ENCODE assay signal across 8 cellular contexts in the genomic region with DNA sequence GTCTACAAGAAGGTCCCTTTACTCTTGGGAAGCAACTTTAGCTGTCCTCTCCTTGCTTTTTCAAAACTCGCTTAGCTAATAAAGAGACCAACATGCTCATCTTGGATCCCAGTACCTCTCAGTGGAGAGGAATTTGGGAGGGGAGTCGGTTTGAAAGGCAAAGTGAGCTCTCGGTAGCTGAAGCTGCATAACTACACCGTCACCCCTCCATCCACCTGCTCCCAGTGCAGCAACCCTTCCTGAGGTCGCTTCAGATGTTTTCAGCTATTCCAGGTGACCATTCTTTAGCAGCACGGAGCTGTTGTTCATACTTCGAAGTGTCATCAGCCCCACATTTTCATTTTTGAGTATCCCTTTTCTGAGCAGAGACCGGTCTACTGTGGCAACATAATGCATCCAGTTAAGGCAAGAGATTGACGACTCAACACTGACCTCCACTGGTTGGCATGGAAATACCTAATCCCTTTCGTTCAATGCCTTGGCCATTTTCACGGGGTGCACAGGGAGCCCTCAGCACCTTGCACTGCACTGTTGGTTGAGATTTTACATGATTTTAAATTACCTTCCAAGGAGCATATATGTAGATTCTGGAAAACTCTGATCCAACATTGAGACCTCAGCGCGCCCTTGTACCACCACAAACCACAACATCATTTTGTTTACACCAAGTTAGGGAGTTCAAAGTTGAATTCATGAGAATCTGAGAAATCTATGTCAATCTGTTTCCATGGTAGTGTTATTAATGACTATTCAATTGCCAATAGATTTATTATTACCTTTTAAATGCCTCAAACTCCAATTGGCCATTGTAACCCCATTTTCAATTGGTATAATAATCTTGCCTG. TPM values are rescaled to one million over a fixed set of nuclear protein-coding genes. Genes with fewer than 3 reads are reported as not detected.
DNase-seq lines count a peak whose midpoint lies in the region; ATAC-seq, FAIRE-seq and TF ChIP-seq lines count a peak whose summit lies in the region.

No MANE protein-coding gene starts in this region.

- no peak overlapping the region for H3K56ac ChIP-seq in H1 (replicated peaks; ENCODE audit: insufficient read length, low read depth, low read length)
- no peak overlapping the region for H3K56ac ChIP-seq in mesendoderm (ENCODE audit: low read length)

- no peak overlapping the region for H3K18ac ChIP-seq in H1 (ENCODE audit: extremely low read depth, low read length)
- no peak overlapping the region for H3K18ac ChIP-seq in mesendoderm (ENCODE audit: low read length)

- H3K27me3 ChIP-seq in CD4-positive, CD25-positive, alpha-beta regulatory T cell (ENCODE audit: control insufficient read depth, insufficient read depth, low read length): no peaks in the 10 kb centered on the region
- H3K27me3 ChIP-seq in H1 (replicated peaks in 1 of 4; ENCODE audit: control insufficient read depth in 3 of 4, extremely low read depth in 1 of 4, insufficient read depth in 3 of 4, low read length in 3 of 4) (no peaks in the 10 kb centered on the region), mesendoderm (ENCODE audit: insufficient read depth, low read length, poor library complexity) (no peaks in the 10 kb centered on the region)

- peak overlapping the region in 3 of 4 donors; percentile 23 to 70 (median 55) for H3K4me3 Mint-ChIP-seq in CD4-positive, CD25-positive, alpha-beta regulatory T cell
- H3K4me3 Mint-ChIP-seq in activated CD8-positive, alpha-beta T cell treated with anti-CD3 and anti-CD28 coated beads, Interleukin-2, amount 10 ng/mL, durations not matched to agents 7 days and 5 days: no peak overlapping the region

- TF ChIP-seq EP300 in H1 (IDR thresholded peaks at IDR 0.05; ENCODE audit: borderline replicate concordance in 1 of 2, low read depth in 2 of 2, low read length in 2 of 2): no peak

- no peaks in the 10 kb centered on the region for H3K27me3 Mint-ChIP-seq in CD4-positive, CD25-positive, alpha-beta regulatory T cell
- H3K27me3 Mint-ChIP-seq in activated CD8-positive, alpha-beta T cell treated with anti-CD3 and anti-CD28 coated beads, Interleukin-2, amount 10 ng/mL, durations not matched to agents 7 days and 5 days (ENCODE audit: low read depth): no peaks in the 10 kb centered on the region

- peaks cover 3% of the 10 kb centered on the region for H3K36me3 Mint-ChIP-seq in CD4-positive, CD25-positive, alpha-beta regulatory T cell
- peaks cover 5% of the 10 kb centered on the region for H3K36me3 Mint-ChIP-seq in activated CD8-positive, alpha-beta T cell treated with anti-CD3 and anti-CD28 coated beads, Interleukin-2, amount 10 ng/mL, durations not matched to agents 7 days and 5 days (ENCODE audit: low read depth)

- peak overlapping the region; percentile 14 for H3K4me3 ChIP-seq in CD4-positive, CD25-positive, alpha-beta regulatory T cell (ENCODE audit: low read depth, low read length)
- H3K4me3 ChIP-seq in H1 (ENCODE audit: extremely low read depth in 1 of 4, insufficient read depth in 2 of 4, low read depth in 3 of 4, low read length in 4 of 4) (peak overlapping the region in 2 of 4 experiments; percentile 2 to 41; a peak in 4 of 8 replicates), mesendoderm (ENCODE audit: low read length) (no peak overlapping the region)

- peak; percentile 100 for FAIRE-seq in H1 (lab: Jason Lieb, UNC)

- no peak overlapping the region for H3K23ac ChIP-seq in H1 (ENCODE audit: insufficient read length)
- no peak overlapping the region for H3K23ac ChIP-seq in mesendoderm (ENCODE audit: low read length)

- peak; percentile 90 to 91 for ATAC-seq in CD4-positive, CD25-positive, alpha-beta regulatory T cell (ENCODE audit: low read depth in 2 of 2)
- ATAC-seq in GM19395 (IDR thresholded peaks at IDR 0.05; ENCODE audit: unreplicated experiment): peak; percentile 86
- ATAC-seq in HG03558 (IDR thresholded peaks at IDR 0.05; ENCODE audit: extremely low read depth, unreplicated experiment): peak; percentile 56
- peak; percentile 97 for ATAC-seq in activated CD8-positive, alpha-beta T cell treated with anti-CD3 and anti-CD28 coated beads, Interleukin-2, amount 10 ng/mL, durations not matched to agents 7 days and 5 days

- no peaks in the 10 kb centered on the region for H3K36me3 ChIP-seq in CD4-positive, CD25-positive, alpha-beta regulatory T cell (ENCODE audit: control insufficient read depth, insufficient read depth, low read length)
- H3K36me3 ChIP-seq in H1 (ENCODE audit: control insufficient read depth in 2 of 4, insufficient read depth in 4 of 4, low read length in 3 of 4) (no peaks in the 10 kb centered on the region), mesendoderm (ENCODE audit: control insufficient read depth, insufficient read depth, low read length) (no peaks in the 10 kb centered on the region)

- H2AK5ac ChIP-seq in H1 (ENCODE audit: low read depth, low read length) (no peak overlapping the region), mesendoderm (ENCODE audit: low read length) (no peak overlapping the region)

- H3K27ac Mint-ChIP-seq in CD4-positive, CD25-positive, alpha-beta regulatory T cell: peak overlapping the region in 1 of 3 donors; percentile 24
- peak overlapping the region; percentile 28 for H3K27ac Mint-ChIP-seq in activated CD8-positive, alpha-beta T cell treated with anti-CD3 and anti-CD28 coated beads, Interleukin-2, amount 10 ng/mL, durations not matched to agents 7 days and 5 days

- H2BK15ac ChIP-seq in H1 (ENCODE audit: low read length) (no peak overlapping the region), mesendoderm (replicated peaks; ENCODE audit: low read depth) (no peak overlapping the region)

- H3K4ac ChIP-seq in H1 (replicated peaks; ENCODE audit: insufficient read length, low read depth, low read length) (no peak overlapping the region), mesendoderm (ENCODE audit: low read depth, low read length) (no peak overlapping the region)

- H3K4me1 Mint-ChIP-seq in CD4-positive, CD25-positive, alpha-beta regulatory T cell: peaks cover 0 to 26% (median 14%) of the 10 kb centered on the region in 4 donors
- H3K4me1 Mint-ChIP-seq in activated CD8-positive, alpha-beta T cell treated with anti-CD3 and anti-CD28 coated beads, Interleukin-2, amount 10 ng/mL, durations not matched to agents 7 days and 5 days (ENCODE audit: low read depth): peaks cover 26% of the 10 kb centered on the region

- peak; percentile 95 to 96 for TF ChIP-seq RAD21 in H1 (IDR thresholded peaks at IDR 0.05 in 1 of 2, conservative IDR thresholded peaks at IDR 0.05 in 1 of 2; ENCODE audit: low read depth in 2 of 2, low read length in 2 of 2)

- H2BK20ac ChIP-seq in H1 (ENCODE audit: low read length): no peak overlapping the region

- H3K9me3 Mint-ChIP-seq in CD4-positive, CD25-positive, alpha-beta regulatory T cell: peaks cover 0 to 8% (median 1%) of the 10 kb centered on the region in 7 donors
- peaks cover 12% of the 10 kb centered on the region for H3K9me3 Mint-ChIP-seq in activated CD8-positive, alpha-beta T cell treated with anti-CD3 and anti-CD28 coated beads, Interleukin-2, amount 10 ng/mL, durations not matched to agents 7 days and 5 days (ENCODE audit: insufficient read depth)

- peaks cover 0 to 1% of the 10 kb centered on the region in 2 experiments for H4K20me1 ChIP-seq in H1 (replicated peaks in 1 of 2; ENCODE audit: control insufficient read depth in 1 of 2, insufficient read depth in 2 of 2, low read length in 2 of 2)

- no peak overlapping the region for H3K9ac ChIP-seq in H1 (replicated peaks in 1 of 4; ENCODE audit: extremely low read depth in 1 of 4, low read depth in 3 of 4, low read length in 3 of 4)
- H3K9ac ChIP-seq in mesendoderm (ENCODE audit: low read length): no peak overlapping the region

- H2BK12ac ChIP-seq in H1 (ENCODE audit: low read depth, low read length): no peak overlapping the region

- H3K9me3 ChIP-seq in CD4-positive, CD25-positive, alpha-beta regulatory T cell (ENCODE audit: control insufficient read depth in 2 of 2, low read length in 2 of 2): peaks cover 0 to 10% of the 10 kb centered on the region in 2 experiments
- H3K9me3 ChIP-seq in H1 (ENCODE audit: insufficient read depth in 2 of 2, low read depth in 1 of 2, low read length in 1 of 2): no peaks in the 10 kb centered on the region

- TF ChIP-seq POLR2A in H1 (IDR thresholded peaks at IDR 0.05; ENCODE audit: control extremely low read depth in 1 of 2, low read depth in 2 of 2, low read length in 2 of 2): no peak

- H3K27ac ChIP-seq in CD4-positive, CD25-positive, alpha-beta regulatory T cell (ENCODE audit: insufficient read depth, low read length, poor library complexity, severe bottlenecking): no peak overlapping the region
- H3K27ac ChIP-seq in H1 (ENCODE audit: low read depth, low read length): no peak overlapping the region
- H3K27ac ChIP-seq in mesendoderm (ENCODE audit: low read depth, low read length): no peak overlapping the region

- POLR2A ChIA-PET in activated CD8-positive, alpha-beta T cell treated with anti-CD3 and anti-CD28 coated beads, Interleukin-2, amount 10 ng/mL, durations not matched to agents 7 days and 5 days (lab: Charles Lee): interaction anchor here (0.5 to 1.7 kb wide), 5 partner anchors 110 to 804 kb away, joined by 3 to 6 read pairs (median 4); no protein-coding TSS in a partner anchor
- POLR2A ChIA-PET in H1 (lab: Charles Lee; ENCODE audit: partially characterized antibody): interaction anchor here (1.0 kb wide), 1 partner anchor 804 kb away, joined by 4 read pairs; no protein-coding TSS in a partner anchor

- DNase-seq in CD4-positive, CD25-positive, alpha-beta regulatory T cell: peak; percentile 37 to 86 (median 73)
- peak; percentile 69 for DNase-seq in NCI-H526 treated with DMSO at 0.1 percent for 48 hours (lab: John Stamatoyannopoulos, UW)
- DNase-seq in activated CD8-positive, alpha-beta T cell treated with anti-CD3 and anti-CD28 coated beads, Interleukin-2, amount 10 ng/mL, durations not matched to agents 7 days and 5 days: peak; percentile 84
- DNase-seq in H1 (ENCODE audit: low read depth in 1 of 2, low spot score in 2 of 2): peak; percentile 25 to 77
- DNase-seq in mesendoderm: peak; percentile 81
- peak; percentile 18 to 37 for DNase-seq in stimulated activated CD8-positive, alpha-beta memory T cell treated with anti-CD3 and anti-CD28 coated beads, Interleukin-4, amount 100 ng/mL, for 1 hour (ENCODE audit: low read depth in 2 of 2, low spot score in 1 of 2)

- WGBS in H1 (ENCODE audit: extremely low coverage in 1 of 2, insufficient coverage in 1 of 2, insufficient read length in 1 of 2, insufficient replicate concordance in 2 of 2, low coverage in 1 of 2, low lambda C conversion rate in 2 of 2, missing lambda C conversion rate in 1 of 2), 2 experiments: 30% methylated on average over 13 of the region's 13 CpGs; no CpG with 5 or more reads in 1 of the 2 experiments
- WGBS in mesendoderm (ENCODE audit: extremely low coverage, insufficient coverage, low lambda C conversion rate): no CpG with 5 or more reads among the region's 13 CpGs

- no peaks in the 10 kb centered on the region for H3K23me2 ChIP-seq in H1 (ENCODE audit: low read depth, low read length)

- no peak overlapping the region for H4K91ac ChIP-seq in H1 (replicated peaks; ENCODE audit: insufficient read length, low read length)

- H2BK5ac ChIP-seq in H1 (ENCODE audit: low read depth, low read length) (no peak overlapping the region), mesendoderm (ENCODE audit: low read length) (no peak overlapping the region)

- H2BK120ac ChIP-seq in H1 (replicated peaks; ENCODE audit: low read depth, low read length) (no peak overlapping the region), mesendoderm (ENCODE audit: low read depth, low read length) (no peak overlapping the region)

- H4K5ac ChIP-seq in H1 (ENCODE audit: insufficient read length, low read depth, low read length): no peak overlapping the region
- H4K5ac ChIP-seq in mesendoderm (ENCODE audit: low read length): no peak overlapping the region

- CTCF ChIA-PET in activated CD8-positive, alpha-beta T cell treated with anti-CD3 and anti-CD28 coated beads, Interleukin-2, amount 10 ng/mL, durations not matched to agents 7 days and 5 days (lab: Charles Lee): interaction anchor here (0.6 to 5.0 kb wide), 45 partner anchors 9 to 865 kb away, joined by 3 to 49 read pairs (median 4); a partner anchor contains a TSS
- CTCF ChIA-PET in H1 (lab: Charles Lee; ENCODE audit: partially characterized antibody): interaction anchor here (0.7 to 2.0 kb wide), 36 partner anchors 9 to 899 kb away, joined by 3 to 11 read pairs (median 4); no protein-coding TSS in a partner anchor

- H3K79me2 ChIP-seq in H1 (ENCODE audit: control insufficient read depth in 1 of 2, insufficient read depth in 2 of 2, low read length in 2 of 2): no peaks in the 10 kb centered on the region
- no peaks in the 10 kb centered on the region for H3K79me2 ChIP-seq in mesendoderm (ENCODE audit: control insufficient read depth, insufficient read depth, low read length)

- H3K4me2 ChIP-seq in H1 (ENCODE audit: insufficient read depth in 1 of 2, low read depth in 2 of 2, low read length in 2 of 2) (peak overlapping the region; percentile 20 to 59; a peak in 3 of 4 replicates), mesendoderm (ENCODE audit: low read length) (peak overlapping the region; percentile 26)

- no peaks in the 10 kb centered on the region for H3K79me1 ChIP-seq in H1 (ENCODE audit: low read depth, low read length)
- no peaks in the 10 kb centered on the region for H3K79me1 ChIP-seq in mesendoderm (ENCODE audit: low read length)

- H4K8ac ChIP-seq in H1 (ENCODE audit: extremely low read depth, insufficient read depth, low read length): no peak overlapping the region
- no peak overlapping the region for H4K8ac ChIP-seq in mesendoderm (ENCODE audit: low read depth, low read length)

- H2AFZ ChIP-seq in H1 (ENCODE audit: low read length): no peak overlapping the region

- TF ChIP-seq CTCF in H1 (IDR thresholded peaks at IDR 0.05; ENCODE audit: control extremely low read depth in 1 of 3, insufficient read depth in 1 of 3, low read depth in 1 of 3, low read length in 3 of 3): peak; percentile 61 to 85 (median 70)

- H3K4me1 ChIP-seq in CD4-positive, CD25-positive, alpha-beta regulatory T cell (ENCODE audit: control insufficient read depth, insufficient read depth, low read length, poor library complexity, severe bottlenecking): peaks cover 19% of the 10 kb centered on the region
- H3K4me1 ChIP-seq in H1 (replicated peaks in 1 of 4; ENCODE audit: control insufficient read depth in 3 of 4, insufficient read depth in 4 of 4, low read length in 3 of 4): peaks cover 0 to 7% (median 4%) of the 10 kb centered on the region in 4 experiments; a peak in 4 of 7 replicates
- no peaks in the 10 kb centered on the region for H3K4me1 ChIP-seq in mesendoderm (ENCODE audit: control insufficient read depth, low read depth, low read length)

- no peak overlapping the region for H3K14ac ChIP-seq in H1 (ENCODE audit: insufficient read length)

RNA-seq across cellular contexts. Expression of a gene that starts 42.2 kb away (rescaled TPM):
- not detected for total RNA-seq in CD4-positive, CD25-positive, alpha-beta regulatory T cell
- under 1 TPM in 3 of 4 donors, not detected in 1; 0.17 to 0.47 (median 0.18) TPM for polyA plus RNA-seq in CD4-positive, CD25-positive, alpha-beta regulatory T cell
- not detected for total RNA-seq in activated CD8-positive, alpha-beta T cell treated with anti-CD3 and anti-CD28 coated beads, Interleukin-2, amount 10 ng/mL, durations not matched to agents 7 days and 5 days
- total RNA-seq in H1 (2021; fragmentation: NEBNext Ultra II Directional; extraction: Animal tissue kit (Norgen Biotek cat#: 25700)): 4.9 and 5.4 TPM in 2 replicates
- 4.0 and 5.2 TPM in 2 replicates for polyA plus RNA-seq in H1 (2011; rRNA removed)
- 4.3 TPM for polyA plus RNA-seq in H1 (2011; cell fraction: cytosol; rRNA removed)
- 3.2 TPM for polyA plus RNA-seq in H1 (2011; cell fraction: nucleus; rRNA removed)
- 2.5 to 4.0 TPM (median 3.2 TPM) in 4 replicates for polyA plus RNA-seq in H1 (2012, experiment 1 of 2)
- 2.6 TPM for polyA plus RNA-seq in H1 (2012, experiment 2 of 2)
- 1.8 TPM for polyA plus RNA-seq in H1 (2013, experiment 1 of 2)
- 2.2 TPM for polyA plus RNA-seq in H1 (2013, experiment 2 of 2)
- 2.4 and 3.8 TPM in 2 replicates for polyA minus RNA-seq in H1 (2011; rRNA and poly(A)+ RNA removed)
- polyA minus RNA-seq in H1 (2011; cell fraction: cytosol; rRNA and poly(A)+ RNA removed): 2.3 TPM
- polyA minus RNA-seq in H1 (2011; cell fraction: nucleus; rRNA and poly(A)+ RNA removed): 12.3 TPM
- 0.79 TPM for polyA plus RNA-seq in mesendoderm (2013, experiment 1 of 2)
- 0.99 TPM for polyA plus RNA-seq in mesendoderm (2013, experiment 2 of 2)

Comparison
In these comparisons a context has a peak if more than half of its experiments do, and no peak if none do; other contexts are left out.
1. DNase-seq: peak in every context shown above with its lines; median percentile 84 in activated CD8-positive, alpha-beta T cell treated with anti-CD3 and anti-CD28 coated beads, Interleukin-2, amount 10 ng/mL, durations not matched to agents 7 days and 5 days; 81 in mesendoderm; 73 in CD4-positive, CD25-positive, alpha-beta regulatory T cell; 69 in NCI-H526 treated with DMSO at 0.1 percent for 48 hours; 51 in H1; 28 in stimulated activated CD8-positive, alpha-beta memory T cell treated with anti-CD3 and anti-CD28 coated beads, Interleukin-4, amount 100 ng/mL, for 1 hour.